14 cellular contexts compared by ENCODE assay signal in genomic region chr17:33521784-33522183, GRCh38.
A peak's percentile ranks its signal among the peaks of the same experiment; 100 is the strongest.
DNase-seq lines count a peak whose midpoint lies in the region; ATAC-seq and TF ChIP-seq lines count a peak whose summit lies in the region.
"Had no signal": no experiment of that assay in that cellular context is flagged by ENCODE, and none has a peak within 500 bp of the region (broad histone marks: within the 10 kb centered on the region; RNA-seq: fewer than 3 reads in every experiment).

No MANE protein-coding gene starts in this region.

- no peaks in the 10 kb centered on the region for H3K27me3 ChIP-seq in colonic mucosa
- peaks cover 4% of the 10 kb centered on the region for H3K27me3 ChIP-seq in parathyroid adenoma (ENCODE audit: control insufficient read depth, insufficient read depth, low read length)

- no peaks in the 10 kb centered on the region for H3K27me3 Mint-ChIP-seq in activated CD4-positive, alpha-beta T cell treated with anti-CD3 and anti-CD28 coated beads for 36 hours

- H2AFZ ChIP-seq in parathyroid adenoma: no peak overlapping the region

- H3K27ac Mint-ChIP-seq in activated CD4-positive, alpha-beta T cell treated with anti-CD3 and anti-CD28 coated beads for 36 hours: no peak overlapping the region
- H3K27ac Mint-ChIP-seq: CD14-positive monocyte had no signal

- ATAC-seq in activated CD4-positive, alpha-beta T cell treated with anti-CD3 and anti-CD28 coated beads for 36 hours: no peak
- no peak for ATAC-seq in HG03097 (IDR thresholded peaks at IDR 0.05; ENCODE audit: low FRiP score, unreplicated experiment)
- no peak for ATAC-seq in sciatic nerve

- H3K4me2 ChIP-seq in parathyroid adenoma (ENCODE audit: low read length): no peak overlapping the region

- no peaks in the 10 kb centered on the region for H3K9me3 ChIP-seq in colonic mucosa
- no peaks in the 10 kb centered on the region for H3K9me3 ChIP-seq in parathyroid adenoma (ENCODE audit: control insufficient read depth, low read length)

- H3K4me1 ChIP-seq in colonic mucosa (no peaks in the 10 kb centered on the region), parathyroid adenoma (peaks cover 21% of the 10 kb centered on the region)

- intact Hi-C loops in activated CD4-positive, alpha-beta T cell treated with anti-CD3 and anti-CD28 coated beads for 36 hours (cut with DNase I, micrococcal nuclease): loop anchor here in 1 of 2 experiments (10.0 kb wide), 1 partner anchor 153 kb away; no protein-coding TSS in a partner anchor
- intact Hi-C loops in colonic mucosa (cut with DNase I) (loop anchor here (5.0 kb wide), 1 partner anchor 151 kb away; no protein-coding TSS in a partner anchor), sciatic nerve (cut with DNase I) (no loop called here)

- no peak overlapping the region for H3K4me3 Mint-ChIP-seq in activated CD4-positive, alpha-beta T cell treated with anti-CD3 and anti-CD28 coated beads for 36 hours
- H3K4me3 Mint-ChIP-seq: CD14-positive monocyte had no signal

- CTCF ChIA-PET in activated CD4-positive, alpha-beta T cell treated with anti-CD3 and anti-CD28 coated beads for 36 hours (lab: Charles Lee): interaction anchor here (0.7 kb wide), 1 partner anchor 385 kb away, joined by 3 read pairs; no protein-coding TSS in a partner anchor

- no peaks in the 10 kb centered on the region for H3K79me2 ChIP-seq in parathyroid adenoma

- DNase-seq in activated CD4-positive, alpha-beta T cell treated with anti-CD3 and anti-CD28 coated beads for 36 hours: peak; percentile 16
- no peak for DNase-seq in activated CD4-positive, alpha-beta T cell treated with anti-CD3 and anti-CD28 coated beads for 4 hours
- no peak for DNase-seq in LNCaP clone FGC (ENCODE audit: low read depth)
- DNase-seq in colonic mucosa: peak; percentile 23
- DNase-seq in sciatic nerve (ENCODE audit: low spot score): no peak
- no peak for DNase-seq in stimulated activated CD4-positive, alpha-beta T cell treated with anti-CD3 and anti-CD28 coated beads, Interleukin-12 subunit alpha, Interleukin-12 subunit beta, amount 100 ng/mL, for 4 hours
- DNase-seq: activated effector memory CD4-positive, alpha-beta T cell treated with Interleukin-2 at 50 U/mL for 16 hours; left cardiac atrium; NCI-H1048; T-helper 1 cell had no signal

- POLR2A ChIA-PET in activated CD4-positive, alpha-beta T cell treated with anti-CD3 and anti-CD28 coated beads for 36 hours (lab: Charles Lee): no interaction called here

- TF ChIP-seq CTCF in LNCaP clone FGC (IDR thresholded peaks at IDR 0.05; ENCODE audit: control insufficient read depth, extremely low read depth, insufficient read depth) (peak; percentile 60), colonic mucosa (IDR thresholded peaks at IDR 0.05) (no peak), parathyroid adenoma (IDR thresholded peaks at IDR 0.05) (peak; percentile 21)

- H3K36me3 ChIP-seq in colonic mucosa: no peaks in the 10 kb centered on the region
- H3K36me3 ChIP-seq in parathyroid adenoma (ENCODE audit: control insufficient read depth, insufficient read depth, low read length): no peaks in the 10 kb centered on the region

- no peak overlapping the region for H3K9ac ChIP-seq in colonic mucosa (ENCODE audit: low read depth in 2 of 2, low read length in 2 of 2)
- H3K9ac ChIP-seq in parathyroid adenoma: no peak overlapping the region

- H3K9me3 Mint-ChIP-seq in activated CD4-positive, alpha-beta T cell treated with anti-CD3 and anti-CD28 coated beads for 36 hours (ENCODE audit: low read depth): no peaks in the 10 kb centered on the region
- H3K9me3 Mint-ChIP-seq: CD14-positive monocyte had no signal

- H3K4me1 Mint-ChIP-seq in activated CD4-positive, alpha-beta T cell treated with anti-CD3 and anti-CD28 coated beads for 36 hours: no peaks in the 10 kb centered on the region

- H3K36me3 Mint-ChIP-seq in activated CD4-positive, alpha-beta T cell treated with anti-CD3 and anti-CD28 coated beads for 36 hours (ENCODE audit: low read depth): no peaks in the 10 kb centered on the region
- H3K36me3 Mint-ChIP-seq: CD14-positive monocyte had no signal

- H3K4me3 ChIP-seq in LNCaP clone FGC (ENCODE audit: low read depth, low read length): no peak overlapping the region
- H3K4me3 ChIP-seq in colonic mucosa: no peak overlapping the region
- H3K4me3 ChIP-seq in parathyroid adenoma (ENCODE audit: low read depth, low read length): no peak overlapping the region
- H3K4me3 ChIP-seq: skin epidermis had no signal

- H3K27ac ChIP-seq in colonic mucosa: no peak overlapping the region
- H3K27ac ChIP-seq in parathyroid adenoma: no peak overlapping the region
- H3K27ac ChIP-seq: skin epidermis had no signal

Comparison
In these comparisons a context has a peak if more than half of its experiments do, and no peak if none do; other contexts are left out.
1. DNase-seq: peak in activated CD4-positive, alpha-beta T cell treated with anti-CD3 and anti-CD28 coated beads for 36 hours (single experiment) and colonic mucosa (single experiment); none in activated CD4-positive, alpha-beta T cell treated with anti-CD3 and anti-CD28 coated beads for 4 hours (0 of 2), LNCaP clone FGC (single experiment), sciatic nerve (single experiment) and stimulated activated CD4-positive, alpha-beta T cell treated with anti-CD3 and anti-CD28 coated beads, Interleukin-12 subunit alpha, Interleukin-12 subunit beta, amount 100 ng/mL, for 4 hours (single experiment).